Comparison of ENCODE assay signal across 14 cellular contexts in genomic region chr10:3365630-3366029, GRCh38.
DNase-seq lines count a peak whose midpoint lies in the region; TF ChIP-seq lines count a peak whose summit lies in the region.
"Had no signal": no experiment of that assay in that cellular context is flagged by ENCODE, and none has a peak within 500 bp of the region (broad histone marks: within the 10 kb centered on the region; RNA-seq: fewer than 3 reads in every experiment).

No MANE protein-coding gene starts in this region.

- no peak overlapping the region for H3K4me3 ChIP-seq in epithelial cell of proximal tubule (ENCODE audit: low read depth, low read length)
- no peak overlapping the region for H3K4me3 ChIP-seq in neuronal stem cell (ENCODE audit: low read length in 2 of 2)
- H3K4me3 ChIP-seq: HAP-1 had no signal

- no peak overlapping the region for H3K23ac ChIP-seq in neuronal stem cell (ENCODE audit: low read depth, low read length, poor library complexity)

- H3K18ac ChIP-seq in neuronal stem cell (ENCODE audit: low read length): no peak overlapping the region

- no peak overlapping the region for H4K8ac ChIP-seq in neuronal stem cell (ENCODE audit: low read depth, low read length)

- H3K9me3 ChIP-seq in neuronal stem cell (replicated peaks in 1 of 2; ENCODE audit: control insufficient read depth in 2 of 2, insufficient read depth in 1 of 2, low read depth in 1 of 2, low read length in 2 of 2): peaks cover 2 to 10% of the 10 kb centered on the region in 2 donors
- H3K9me3 ChIP-seq: HAP-1 had no signal

- H3K4me1 ChIP-seq in neuronal stem cell (ENCODE audit: control insufficient read depth in 2 of 2, insufficient read depth in 1 of 2, low read depth in 1 of 2, low read length in 2 of 2): no peaks in the 10 kb centered on the region
- H3K4me1 ChIP-seq: HAP-1, parathyroid adenoma had no signal

- TF ChIP-seq CTCF in epithelial cell of proximal tubule (conservative IDR thresholded peaks at IDR 0.05; ENCODE audit: low read depth, low read length): no peak

- H3K36me3 ChIP-seq in neuronal stem cell (replicated peaks in 1 of 2; ENCODE audit: control insufficient read depth in 2 of 2, insufficient read depth in 2 of 2, low read length in 2 of 2): no peaks in the 10 kb centered on the region
- H3K36me3 ChIP-seq: HAP-1 had no signal

- no peak overlapping the region for H3K4ac ChIP-seq in neuronal stem cell (ENCODE audit: low read length)

- no peak overlapping the region for H3K9ac ChIP-seq in neuronal stem cell (ENCODE audit: low read depth, low read length, poor library complexity)
- H3K9ac ChIP-seq: parathyroid adenoma had no signal

- H2BK120ac ChIP-seq in neuronal stem cell (ENCODE audit: low read depth, low read length): no peak overlapping the region

- no peak overlapping the region for H2AFZ ChIP-seq in neuronal stem cell (ENCODE audit: low read length)
- H2AFZ ChIP-seq: parathyroid adenoma had no signal

- no peak overlapping the region for H4K91ac ChIP-seq in neuronal stem cell (ENCODE audit: low read depth, low read length, poor library complexity)

- no peaks in the 10 kb centered on the region for H3K79me1 ChIP-seq in neuronal stem cell (ENCODE audit: low read depth, low read length)

- H3K27me3 ChIP-seq in neuronal stem cell (ENCODE audit: control insufficient read depth in 3 of 3, insufficient read depth in 3 of 3, low read depth in 1 of 3, low read length in 3 of 3): no peaks in the 10 kb centered on the region

- H2BK5ac ChIP-seq in neuronal stem cell (ENCODE audit: low read length): no peak overlapping the region

- DNase-seq in NCI-H510A treated with DMSO at 0.1 percent for 48 hours (lab: John Stamatoyannopoulos, UW) (peak; percentile 58), NCI-H510A (lab: John Stamatoyannopoulos, UW) (no peak), NCI-H748 treated with DMSO at 0.1 percent for 48 hours (lab: John Stamatoyannopoulos, UW) (peak; percentile 81), epithelial cell of proximal tubule (ENCODE audit: low read depth) (peak; percentile 6), DMS 273 treated with DMSO at 0.1 percent for 48 hours (lab: John Stamatoyannopoulos, UW) (no peak), GOT3 (lab: John Stamatoyannopoulos, UW) (no peak), neuronal stem cell (ENCODE audit: low spot score) (no peak)
- DNase-seq in activated CD4-positive, alpha-beta T cell treated with anti-CD3 and anti-CD28 coated beads for 1 hour: no peak
- DNase-seq: 8988T; activated B cell treated with CpG ODN at 0.5 μM for 24 hours; CD4-positive, alpha-beta T cell; stimulated activated CD4-positive, alpha-beta T cell treated with anti-CD3 and anti-CD28 coated beads, Interleukin-12 subunit alpha, Interleukin-12 subunit beta, amount 100 ng/mL, for 4 hours had no signal

- no peak overlapping the region for H2AK5ac ChIP-seq in neuronal stem cell (ENCODE audit: low read depth, low read length)

- H3K27ac ChIP-seq in neuronal stem cell (replicated peaks; ENCODE audit: low read length): no peak overlapping the region
- H3K27ac ChIP-seq: parathyroid adenoma had no signal

- no peak overlapping the region for H2BK15ac ChIP-seq in neuronal stem cell (ENCODE audit: low read length)

- no peak overlapping the region for H2BK12ac ChIP-seq in neuronal stem cell (ENCODE audit: low read length)

- no peak overlapping the region for H3K4me2 ChIP-seq in neuronal stem cell (ENCODE audit: insufficient read depth, low read length, poor library complexity, severe bottlenecking)

- WGBS in neuronal stem cell (ENCODE audit: extremely low coverage in 2 of 2, insufficient read length in 2 of 2, insufficient replicate concordance in 1 of 2), 2 donors: no CpG with 5 or more reads among the region's 7 CpGs

- no peak overlapping the region for H3K14ac ChIP-seq in neuronal stem cell (ENCODE audit: low read length)

Comparison
In these comparisons a context has a peak if more than half of its experiments do, and no peak if none do; other contexts are left out.
1. DNase-seq: peak in NCI-H510A treated with DMSO at 0.1 percent for 48 hours (single experiment), NCI-H748 treated with DMSO at 0.1 percent for 48 hours (single experiment) and epithelial cell of proximal tubule (single experiment); none in NCI-H510A (single experiment), DMS 273 treated with DMSO at 0.1 percent for 48 hours (single experiment), GOT3 (single experiment), neuronal stem cell (single experiment) and activated CD4-positive, alpha-beta T cell treated with anti-CD3 and anti-CD28 coated beads for 1 hour (single experiment).